Comparison of ENCODE assay signal across 15 cellular contexts in genomic region chr15:36802861-36803531, GRCh38.
DNase-seq lines count a peak whose midpoint lies in the region; ATAC-seq and TF ChIP-seq lines count a peak whose summit lies in the region.
"Had no signal": no experiment of that assay in that cellular context is flagged by ENCODE, and none has a peak within 500 bp of the region (broad histone marks: within the 10 kb centered on the region; RNA-seq: fewer than 3 reads in every experiment).

No MANE protein-coding gene starts in this region.

- H3K9me3 ChIP-seq in HUES48 (ENCODE audit: control insufficient read depth, insufficient read depth, low read length): no peaks in the 10 kb centered on the region
- H3K9me3 ChIP-seq: BLaER1 treated with 17β-estradiol and CSF1 and Interleukin-3, amounts not matched to agents 10 nM and 100 nM; HAP-1 had no signal

- no peaks in the 10 kb centered on the region for H3K79me2 ChIP-seq in GM23338 (replicated peaks; ENCODE audit: insufficient read depth)

- intact Hi-C loops in left colon (cut with DNase I, micrococcal nuclease): no loop called here

- peak; percentile 38 for DNase-seq in GM23338 (ENCODE audit: low spot score)
- no peak for DNase-seq in WTC11 (ENCODE audit: low spot score)
- no peak for DNase-seq in mesothelial cell of epicardium (ENCODE audit: low spot score in 2 of 2, unreplicated experiment in 2 of 2)
- DNase-seq in left colon: no peak
- DNase-seq in NCI-H1105 (lab: John Stamatoyannopoulos, UW): no peak
- no peak for DNase-seq in activated CD8-positive, alpha-beta memory T cell treated with anti-CD3 and anti-CD28 coated beads, Interleukin-2, amount 10 ng/mL, durations not matched to agents 7 days and 5 days
- DNase-seq: CD8-positive, alpha-beta memory T cell; COR-L47; DMS 273 treated with DMSO at 0.1 percent for 48 hours; GOT3 had no signal

- no peaks in the 10 kb centered on the region for H3K36me3 Mint-ChIP-seq in GM23338 (ENCODE audit: low read depth)
- no peaks in the 10 kb centered on the region for H3K36me3 Mint-ChIP-seq in WTC11
- peaks cover 6% of the 10 kb centered on the region for H3K36me3 Mint-ChIP-seq in mesothelial cell of epicardium
- H3K36me3 Mint-ChIP-seq in activated CD8-positive, alpha-beta memory T cell treated with anti-CD3 and anti-CD28 coated beads, Interleukin-2, amount 10 ng/mL, durations not matched to agents 7 days and 5 days: no peaks in the 10 kb centered on the region

- no peak overlapping the region for H3K27ac ChIP-seq in GM23338 (ENCODE audit: low read depth)
- H3K27ac ChIP-seq in HUES48 (ENCODE audit: low read depth, low read length): peak overlapping the region; percentile 22
- H3K27ac ChIP-seq: BLaER1 treated with 17β-estradiol and CSF1 and Interleukin-3, amounts not matched to agents 10 nM and 100 nM had no signal

- H3K4me3 ChIP-seq in GM23338 (no peak overlapping the region), HUES48 (ENCODE audit: low read depth, low read length) (no peak overlapping the region)
- H3K4me3 ChIP-seq: BLaER1 treated with 17β-estradiol and CSF1 and Interleukin-3, amounts not matched to agents 10 nM and 100 nM; HAP-1; K562 had no signal

- no peak overlapping the region for H3K4me2 ChIP-seq in GM23338
- H3K4me2 ChIP-seq: BLaER1 treated with 17β-estradiol and CSF1 and Interleukin-3, amounts not matched to agents 10 nM and 100 nM had no signal

- POLR2A ChIA-PET in WTC11 (lab: Charles Lee): no interaction called here

- H3K9me3 Mint-ChIP-seq in GM23338: no peaks in the 10 kb centered on the region
- H3K9me3 Mint-ChIP-seq in WTC11: no peaks in the 10 kb centered on the region
- H3K9me3 Mint-ChIP-seq in mesothelial cell of epicardium: peaks cover 4% of the 10 kb centered on the region
- no peaks in the 10 kb centered on the region for H3K9me3 Mint-ChIP-seq in activated CD8-positive, alpha-beta memory T cell treated with anti-CD3 and anti-CD28 coated beads, Interleukin-2, amount 10 ng/mL, durations not matched to agents 7 days and 5 days (ENCODE audit: low read depth)
- H3K9me3 Mint-ChIP-seq: CD8-positive, alpha-beta memory T cell had no signal

- H3K4me3 Mint-ChIP-seq in GM23338 (no peak overlapping the region), WTC11 (no peak overlapping the region), mesothelial cell of epicardium (no peak overlapping the region)
- no peak overlapping the region for H3K4me3 Mint-ChIP-seq in activated CD8-positive, alpha-beta memory T cell treated with anti-CD3 and anti-CD28 coated beads, Interleukin-2, amount 10 ng/mL, durations not matched to agents 7 days and 5 days
- H3K4me3 Mint-ChIP-seq: B cell; CD8-positive, alpha-beta memory T cell had no signal

- peaks cover 19% of the 10 kb centered on the region for H3K4me1 Mint-ChIP-seq in GM23338
- peaks cover 18% of the 10 kb centered on the region for H3K4me1 Mint-ChIP-seq in WTC11
- peaks cover 77% of the 10 kb centered on the region for H3K4me1 Mint-ChIP-seq in mesothelial cell of epicardium
- H3K4me1 Mint-ChIP-seq in activated CD8-positive, alpha-beta memory T cell treated with anti-CD3 and anti-CD28 coated beads, Interleukin-2, amount 10 ng/mL, durations not matched to agents 7 days and 5 days: no peaks in the 10 kb centered on the region
- H3K4me1 Mint-ChIP-seq: B cell; CD8-positive, alpha-beta memory T cell had no signal

- H3K27me3 Mint-ChIP-seq in GM23338 (ENCODE audit: insufficient read depth, low read depth, poor library complexity) (no peaks in the 10 kb centered on the region), WTC11 (ENCODE audit: low read depth) (no peaks in the 10 kb centered on the region), mesothelial cell of epicardium (ENCODE audit: low read depth) (no peaks in the 10 kb centered on the region)
- H3K27me3 Mint-ChIP-seq in activated CD8-positive, alpha-beta memory T cell treated with anti-CD3 and anti-CD28 coated beads, Interleukin-2, amount 10 ng/mL, durations not matched to agents 7 days and 5 days: no peaks in the 10 kb centered on the region
- H3K27me3 Mint-ChIP-seq: B cell; CD8-positive, alpha-beta memory T cell had no signal

- TF ChIP-seq CTCF in GM23338 (conservative IDR thresholded peaks at IDR 0.05; ENCODE audit: low read depth in 2 of 2): no peak
- no peak for TF ChIP-seq CTCF in WTC11 (IDR thresholded peaks at IDR 0.05)
- TF ChIP-seq CTCF in mesothelial cell of epicardium (IDR thresholded peaks at IDR 0.05; ENCODE audit: unreplicated experiment): no peak

- no peaks in the 10 kb centered on the region for H3K9me2 ChIP-seq in GM23338 (ENCODE audit: insufficient read depth)

- peak overlapping the region; percentile 83; the same call in 1 of the 2 replicates for H3K27ac Mint-ChIP-seq in GM23338
- H3K27ac Mint-ChIP-seq in WTC11: peak overlapping the region; percentile 9; the same call in 1 of the 2 replicates
- H3K27ac Mint-ChIP-seq in mesothelial cell of epicardium: peak overlapping the region; percentile 91
- no peak overlapping the region for H3K27ac Mint-ChIP-seq in activated CD8-positive, alpha-beta memory T cell treated with anti-CD3 and anti-CD28 coated beads, Interleukin-2, amount 10 ng/mL, durations not matched to agents 7 days and 5 days
- H3K27ac Mint-ChIP-seq: B cell; CD8-positive, alpha-beta memory T cell had no signal

- H4K20me1 ChIP-seq in GM23338 (replicated peaks; ENCODE audit: insufficient read depth): no peaks in the 10 kb centered on the region
- H4K20me1 ChIP-seq: BLaER1 treated with 17β-estradiol and CSF1 and Interleukin-3, amounts not matched to agents 10 nM and 100 nM had no signal

- H3K36me3 ChIP-seq in GM23338 (ENCODE audit: insufficient read depth): no peaks in the 10 kb centered on the region
- H3K36me3 ChIP-seq in HUES48 (ENCODE audit: control insufficient read depth, insufficient read depth, low read length): no peaks in the 10 kb centered on the region
- H3K36me3 ChIP-seq: BLaER1 treated with 17β-estradiol and CSF1 and Interleukin-3, amounts not matched to agents 10 nM and 100 nM; HAP-1 had no signal

- H3F3A ChIP-seq in GM23338 (replicated peaks; ENCODE audit: low read depth): no peaks in the 10 kb centered on the region

- H3K4me1 ChIP-seq in GM23338 (ENCODE audit: insufficient read depth): peaks cover 5% of the 10 kb centered on the region
- peaks cover 18% of the 10 kb centered on the region for H3K4me1 ChIP-seq in HUES48 (ENCODE audit: control insufficient read depth, insufficient read depth, low read length)
- H3K4me1 ChIP-seq: BLaER1 treated with 17β-estradiol and CSF1 and Interleukin-3, amounts not matched to agents 10 nM and 100 nM had no signal

- peak; percentile 94 for ATAC-seq in GM23338
- ATAC-seq in WTC11: peak; percentile 90
- no peak for ATAC-seq in left colon
- ATAC-seq in activated CD8-positive, alpha-beta memory T cell treated with anti-CD3 and anti-CD28 coated beads, Interleukin-2, amount 10 ng/mL, durations not matched to agents 7 days and 5 days: no peak
- ATAC-seq: K562 had no signal

- CTCF ChIA-PET in WTC11 (lab: Charles Lee): interaction anchor here (1.1 kb wide), 1 partner anchor 9 kb away, joined by 4 read pairs; no protein-coding TSS in a partner anchor
- CTCF ChIA-PET in activated CD8-positive, alpha-beta memory T cell treated with anti-CD3 and anti-CD28 coated beads, Interleukin-2, amount 10 ng/mL, durations not matched to agents 7 days and 5 days (lab: Charles Lee): no interaction called here

- H2AFZ ChIP-seq in GM23338: no peak overlapping the region

- H3K27me3 ChIP-seq in GM23338 (ENCODE audit: insufficient read depth) (no peaks in the 10 kb centered on the region), HUES48 (ENCODE audit: control insufficient read depth, insufficient read depth, low read length) (no peaks in the 10 kb centered on the region)
- H3K27me3 ChIP-seq: BLaER1 treated with 17β-estradiol and CSF1 and Interleukin-3, amounts not matched to agents 10 nM and 100 nM had no signal

- no peak overlapping the region for H3K9ac ChIP-seq in HUES48 (ENCODE audit: low read depth, low read length)
- H3K9ac ChIP-seq: BLaER1 treated with 17β-estradiol and CSF1 and Interleukin-3, amounts not matched to agents 10 nM and 100 nM had no signal

TF ChIP-seq in GM23338, 12 proteins besides CTCF, POLR2A, EP300 and RAD21 (continues in another document):
- TF ChIP-seq JUNB (IDR thresholded peaks at IDR 0.05; ENCODE audit: unreplicated experiment) (no peak), CREB1 (CRISPR knock-in tag; IDR thresholded peaks at IDR 0.05; ENCODE audit: low read depth) (no peak), EZH2phosphoT487 (IDR thresholded peaks at IDR 0.05; ENCODE audit: unreplicated experiment) (no peak), ZNF331 (CRISPR knock-in tag; IDR thresholded peaks at IDR 0.05; ENCODE audit: low read depth) (no peak)
- TF ChIP-seq, protein P1, sequence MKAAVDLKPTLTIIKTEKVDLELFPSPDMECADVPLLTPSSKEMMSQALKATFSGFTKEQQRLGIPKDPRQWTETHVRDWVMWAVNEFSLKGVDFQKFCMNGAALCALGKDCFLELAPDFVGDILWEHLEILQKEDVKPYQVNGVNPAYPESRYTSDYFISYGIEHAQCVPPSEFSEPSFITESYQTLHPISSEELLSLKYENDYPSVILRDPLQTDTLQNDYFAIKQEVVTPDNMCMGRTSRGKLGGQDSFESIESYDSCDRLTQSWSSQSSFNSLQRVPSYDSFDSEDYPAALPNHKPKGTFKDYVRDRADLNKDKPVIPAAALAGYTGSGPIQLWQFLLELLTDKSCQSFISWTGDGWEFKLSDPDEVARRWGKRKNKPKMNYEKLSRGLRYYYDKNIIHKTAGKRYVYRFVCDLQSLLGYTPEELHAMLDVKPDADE (IDR thresholded peaks at IDR 0.05): no peak

TF ChIP-seq in WTC11, 78 proteins besides CTCF, POLR2A, EP300 and RAD21:
- TF ChIP-seq CREM (CRISPR knock-in tag; IDR thresholded peaks at IDR 0.05) (no peak), RORB (CRISPR knock-in tag; IDR thresholded peaks at IDR 0.05) (no peak), FOXP4 (CRISPR knock-in tag; IDR thresholded peaks at IDR 0.05) (no peak)

Comparison
In these comparisons a context has a peak if more than half of its experiments do, and no peak if none do; other contexts are left out.
1. ATAC-seq: peak in GM23338 (single experiment) and WTC11 (single experiment); none in left colon (single experiment) and activated CD8-positive, alpha-beta memory T cell treated with anti-CD3 and anti-CD28 coated beads, Interleukin-2, amount 10 ng/mL, durations not matched to agents 7 days and 5 days (single experiment).